16 cellular contexts compared by ENCODE assay signal in genomic region chr17:40451420-40451819, GRCh38. TPM values are rescaled to one million over a fixed set of nuclear protein-coding genes. Genes with fewer than 3 reads are reported as not detected.
DNase-seq lines count a peak whose midpoint lies in the region; ATAC-seq and TF ChIP-seq lines count a peak whose summit lies in the region.
"Had no signal": no experiment of that assay in that cellular context is flagged by ENCODE, and none has a peak within 500 bp of the region (broad histone marks: within the 10 kb centered on the region; RNA-seq: fewer than 3 reads in every experiment).

No MANE protein-coding gene starts in this region.

- no peak overlapping the region for H3K9ac ChIP-seq in neural progenitor cell

- H3K4me3 ChIP-seq in adrenal gland: no peak overlapping the region
- no peak overlapping the region for H3K4me3 ChIP-seq in neural progenitor cell
- H3K4me3 ChIP-seq: GM12878 had no signal

- peak; percentile 78 for ATAC-seq in Right ventricle myocardium superior (ENCODE audit: poor library complexity)
- ATAC-seq in GM18909 (IDR thresholded peaks at IDR 0.05; ENCODE audit: poor library complexity, unreplicated experiment): no peak
- ATAC-seq: GM12878; stimulated activated memory B cell treated with anti-CD40 and anti-IgM and Interleukin-4, amounts not matched to agents 10 μg/mL and 1 μg/mL and 100 μg/mL, for 72 hours had no signal

- no peaks in the 10 kb centered on the region for H3K27me3 ChIP-seq in adrenal gland
- H3K27me3 ChIP-seq in neural progenitor cell: no peaks in the 10 kb centered on the region

- H3K4me1 ChIP-seq in adrenal gland (replicated peaks in 1 of 2): peaks cover 20 to 55% of the 10 kb centered on the region in 2 donors
- H3K4me1 ChIP-seq in neural progenitor cell: peaks cover 4% of the 10 kb centered on the region

- peaks cover 0 to 44% of the 10 kb centered on the region in 2 donors for H3K36me3 ChIP-seq in adrenal gland (replicated peaks in 1 of 2)
- H3K36me3 ChIP-seq in neural progenitor cell: no peaks in the 10 kb centered on the region

- peaks cover 8% of the 10 kb centered on the region for H3K4me1 Mint-ChIP-seq in neural progenitor cell
- H3K4me1 Mint-ChIP-seq: stimulated activated memory B cell treated with anti-CD40 and anti-IgM and Interleukin-4, amounts not matched to agents 10 μg/mL and 1 μg/mL and 100 μg/mL, for 72 hours had no signal

- no peak overlapping the region for H2AFZ ChIP-seq in neural progenitor cell (replicated peaks)

- H3K9me3 ChIP-seq in adrenal gland (replicated peaks in 1 of 3) (no peaks in the 10 kb centered on the region), neural progenitor cell (ENCODE audit: low read depth) (no peaks in the 10 kb centered on the region)

- no peak overlapping the region for H3K4me2 ChIP-seq in neural progenitor cell

- H3K27ac ChIP-seq in adrenal gland: peak overlapping the region in 2 of 5 donors; percentile 75 to 86
- no peak overlapping the region for H3K27ac ChIP-seq in neural progenitor cell
- H3K27ac ChIP-seq: C4-2B had no signal

- H4K20me1 ChIP-seq in neural progenitor cell (ENCODE audit: low read depth): no peaks in the 10 kb centered on the region

- H3K9me3 Mint-ChIP-seq in neural progenitor cell: no peaks in the 10 kb centered on the region
- H3K9me3 Mint-ChIP-seq: stimulated activated memory B cell treated with anti-CD40 and anti-IgM and Interleukin-4, amounts not matched to agents 10 μg/mL and 1 μg/mL and 100 μg/mL, for 72 hours had no signal

- H3K4me3 Mint-ChIP-seq in neural progenitor cell: no peak overlapping the region
- H3K4me3 Mint-ChIP-seq: immature natural killer cell; stimulated activated memory B cell treated with anti-CD40 and anti-IgM and Interleukin-4, amounts not matched to agents 10 μg/mL and 1 μg/mL and 100 μg/mL, for 72 hours had no signal

- intact Hi-C loops in adrenal gland (cut with DNase I) (no loop called here), Right ventricle myocardium superior (cut with DNase I) (no loop called here), posterior vena cava (cut with DNase I) (no loop called here)

- H3K27me3 Mint-ChIP-seq in neural progenitor cell (ENCODE audit: insufficient read depth, low read depth): peaks cover 4% of the 10 kb centered on the region
- H3K27me3 Mint-ChIP-seq: stimulated activated memory B cell treated with anti-CD40 and anti-IgM and Interleukin-4, amounts not matched to agents 10 μg/mL and 1 μg/mL and 100 μg/mL, for 72 hours had no signal

- peak in 1 of 2 donors; percentile 19 for TF ChIP-seq POLR2A in adrenal gland (IDR thresholded peaks at IDR 0.05)

- TF ChIP-seq CTCF in AG09319 (IDR thresholded peaks at IDR 0.05; ENCODE audit: low read depth, low read length) (no peak), adrenal gland (IDR thresholded peaks at IDR 0.05) (no peak), neural progenitor cell (IDR thresholded peaks at IDR 0.05) (no peak)

- 0 to 27% (median 15%) methylated on average over 3 to 6 of the region's 6 CpGs for WGBS in adrenal gland, 4 donors

- DNase-seq in AG09319 (ENCODE audit: extremely low read depth, low read depth) (peak; percentile 95), adrenal gland (peak; percentile 71 to 84 (median 78)), Right ventricle myocardium superior (peak; percentile 92), posterior vena cava (ENCODE audit: low spot score) (peak; percentile 93), neural progenitor cell (ENCODE audit: low spot score) (no peak), AML-193 (lab: John Stamatoyannopoulos, UW) (no peak)
- no peak for DNase-seq in effector CD8-positive, alpha-beta T cell (lab: John Stamatoyannopoulos, UW)
- DNase-seq: activated T-cell treated with anti-CD3 and anti-CD28 coated beads, Interleukin-2, amount 50 U/mL, for 1 hour; immature natural killer cell; KBM-7; NCI-H510A treated with DMSO at 0.1 percent for 48 hours had no signal

- no peak overlapping the region for H3K27ac Mint-ChIP-seq in neural progenitor cell
- H3K27ac Mint-ChIP-seq: immature natural killer cell; stimulated activated memory B cell treated with anti-CD40 and anti-IgM and Interleukin-4, amounts not matched to agents 10 μg/mL and 1 μg/mL and 100 μg/mL, for 72 hours had no signal

- H3K79me2 ChIP-seq in neural progenitor cell (ENCODE audit: low read depth): no peaks in the 10 kb centered on the region

- no peaks in the 10 kb centered on the region for H3F3A ChIP-seq in neural progenitor cell (ENCODE audit: low read depth)

- H3K36me3 Mint-ChIP-seq in neural progenitor cell: peaks cover 12% of the 10 kb centered on the region
- H3K36me3 Mint-ChIP-seq: immature natural killer cell; stimulated activated memory B cell treated with anti-CD40 and anti-IgM and Interleukin-4, amounts not matched to agents 10 μg/mL and 1 μg/mL and 100 μg/mL, for 72 hours had no signal

RNA-seq across cellular contexts. Expression of gene IGFBP4, which starts 8.2 kb away (rescaled TPM):
- total RNA-seq in adrenal gland (100 to 1,000 TPM; 185 to 458 (median 280) TPM), Right ventricle myocardium superior (157 TPM), posterior vena cava (1,000 to 10,000 TPM; 1,004 to 1,451 TPM), neural progenitor cell (ENCODE audit: low replicate concordance) (14.4 and 20.3 TPM in 2 replicates)
- polyA plus RNA-seq in adrenal gland: 100 to 1,000 TPM; 126 to 335 (median 276) TPM

RNA-seq across cellular contexts. Expression of gene TOP2A, which starts 33.7 kb away (rescaled TPM):
- 1 to 10 TPM; 1.9 to 6.2 (median 3.9) TPM for total RNA-seq in adrenal gland
- polyA plus RNA-seq in adrenal gland: 1 to 10 TPM in 2 of 3 donors, under 1 TPM in 1; 0.32 to 3.9 (median 1.2) TPM
- 2.9 TPM for total RNA-seq in Right ventricle myocardium superior
- total RNA-seq in posterior vena cava: 1 to 10 TPM; 1.1 to 2.2 TPM
- total RNA-seq in neural progenitor cell (ENCODE audit: low replicate concordance): 566 and 968 TPM in 2 replicates

RNA-seq across cellular contexts. Expression of gene TNS4, which starts 50.0 kb away (rescaled TPM):
- under 1 TPM in 3 of 8 donors, not detected in 5; 0.11 to 0.32 (median 0.14) TPM for total RNA-seq in adrenal gland
- polyA plus RNA-seq in adrenal gland: under 1 TPM in 2 of 3 donors, not detected in 1; 0.07 to 0.08 TPM
- not detected for total RNA-seq in Right ventricle myocardium superior
- under 1 TPM; 0.14 to 0.38 TPM for total RNA-seq in posterior vena cava
- not detected in 2 replicates for total RNA-seq in neural progenitor cell (ENCODE audit: low replicate concordance)
- total RNA-seq: dermis microvascular lymphatic vessel endothelial cell had no signal

Comparison
In these comparisons a context has a peak if more than half of its experiments do, and no peak if none do; other contexts are left out.
1. DNase-seq: peak in AG09319 (single experiment), adrenal gland (7 of 7), Right ventricle myocardium superior (single experiment) and posterior vena cava (single experiment); none in neural progenitor cell (single experiment), AML-193 (0 of 2) and effector CD8-positive, alpha-beta T cell (single experiment).
2. RNA of gene TOP2A, which starts 33.7 kb away (total RNA-seq): 566 to 968 TPM in neural progenitor cell; 1.9 to 6.2 TPM in adrenal gland, 2.9 TPM in Right ventricle myocardium superior (single experiment) and 1.1 to 2.2 TPM in posterior vena cava; every median in the first group is over 10 times any median in the second.